Comparison of ENCODE assay signal across 8 cellular contexts in genomic region chr12:9449657-9450126, GRCh38.
DNase-seq lines count a peak whose midpoint lies in the region; ATAC-seq, FAIRE-seq and TF ChIP-seq lines count a peak whose summit lies in the region.
"Not testable (repeated sequence)": the region's sequence is repeated elsewhere in the genome, so short reads cannot be mapped to it uniquely, and the experiment has no call there.

No MANE protein-coding gene starts in this region.

- not testable (repeated sequence) for H3K9me3 ChIP-seq in CD4-positive, alpha-beta memory T cell (ENCODE audit: control insufficient read depth in 1 of 2, low read length in 2 of 2); H9 (ENCODE audit: control insufficient read depth, low read depth, low read length); MM.1S (replicated peaks; ENCODE audit: insufficient read depth, low read length); K562 (replicated peaks; ENCODE audit: control insufficient read depth, insufficient read depth, low read depth, low read length); iPS-20b (ENCODE audit: insufficient read depth, low read depth, low read length)

- no CpG with 5 or more reads among the region's 9 CpGs for WGBS in H9 (ENCODE audit: extremely low coverage, insufficient read length, low lambda C conversion rate)
- 63% methylated on average over 8 of the region's 9 CpGs for WGBS in K562 (ENCODE audit: insufficient coverage, low coverage, missing lambda C conversion rate)

- H3K27me3 ChIP-seq in CD4-positive, alpha-beta memory T cell (ENCODE audit: insufficient read depth, low read length); H9 (ENCODE audit: insufficient read depth, low read length); MM.1S (replicated peaks; ENCODE audit: insufficient read depth, low read length); K562 (ENCODE audit: control insufficient read depth in 2 of 2, insufficient read depth in 2 of 2, low read length in 2 of 2); iPS-20b (ENCODE audit: insufficient read depth, low read length): not testable (repeated sequence)

- H3K4me1 Mint-ChIP-seq in CD4-positive, alpha-beta memory T cell, result peaks cover 9 to 32% (median 22%) of the 10 kb centered on the region in 4 donors
- peaks cover 10 to 13% of the 10 kb centered on the region in 2 experiments for H3K4me1 Mint-ChIP-seq in H9
- H3K4me1 Mint-ChIP-seq in activated CD4-positive, alpha-beta memory T cell treated with anti-CD3 and anti-CD28 coated beads, Interleukin-2, amount 10 ng/mL, durations not matched to agents 7 days and 5 days, result peaks cover 27% of the 10 kb centered on the region
- H3K4me1 Mint-ChIP-seq in progenitor cell of endocrine pancreas (ENCODE audit: low read depth), result not testable (repeated sequence)

- in situ Hi-C loops in K562 (cut with MboI), result loop anchor here (25.0 kb wide), 1 partner anchor 263 kb away; no protein-coding TSS in a partner anchor

- H3K36me3 ChIP-seq in CD4-positive, alpha-beta memory T cell (ENCODE audit: insufficient read depth, low read length); MM.1S (replicated peaks; ENCODE audit: insufficient read depth, low read length); K562 (ENCODE audit: control insufficient read depth, insufficient read depth, low read length); iPS-20b (ENCODE audit: insufficient read depth, low read depth, low read length): not testable (repeated sequence)

- not testable (repeated sequence) for BruUV-seq in K562 (replicated peaks; lab: Mats Ljungman, UMichigan)

- H3K23ac ChIP-seq in H9 (ENCODE audit: insufficient read length, low read depth, low read length), result not testable (repeated sequence)

- H3K79me1 ChIP-seq in H9 (ENCODE audit: insufficient read depth, low read depth, low read length, poor library complexity, severe bottlenecking), result not testable (repeated sequence)

- not testable (repeated sequence) for H3K18ac ChIP-seq in H9 (ENCODE audit: insufficient read length, low read depth, low read length)

- not testable (repeated sequence) for H2BK12ac ChIP-seq in H9 (ENCODE audit: insufficient read length, low read depth, low read length)

- H3K4ac ChIP-seq in H9 (ENCODE audit: low read depth, low read length), result not testable (repeated sequence)

- not testable (repeated sequence) for H2BK15ac ChIP-seq in H9 (ENCODE audit: low read depth, low read length)

- not testable (repeated sequence) for H3K9ac ChIP-seq in H9 (ENCODE audit: extremely low read depth, insufficient read length, low read length); MM.1S (ENCODE audit: low read length); iPS-20b (ENCODE audit: low read depth, low read length)
- peak overlapping the region; percentile 54 to 68; a peak in 3 of 4 replicates for H3K9ac ChIP-seq in K562 (ENCODE audit: insufficient read depth in 1 of 2, low read depth in 2 of 2, low read length in 2 of 2)

- not testable (repeated sequence) for H3F3A ChIP-seq in MM.1S (ENCODE audit: insufficient read depth, low read length)

- not testable (repeated sequence) for H3K4me3 ChIP-seq in CD4-positive, alpha-beta memory T cell (ENCODE audit: low read length in 2 of 2); MM.1S (ENCODE audit: low read length)
- H3K4me3 ChIP-seq in K562, result peak overlapping the region; percentile 53
- peak overlapping the region; percentile 76; the same call in 1 of the 2 replicates for H3K4me3 ChIP-seq in iPS-20b (ENCODE audit: low read length)

- not testable (repeated sequence) for FAIRE-seq in K562 (lab: Jason Lieb, UNC)

- not testable (repeated sequence) for TF ChIP-seq EP300 in K562 (IDR thresholded peaks at IDR 0.05; ENCODE audit: low read length)

- TF ChIP-seq RAD21 in K562 (CRISPR knock-in tag; conservative IDR thresholded peaks at IDR 0.05 in 1 of 2, IDR thresholded peaks at IDR 0.05 in 1 of 2), result not testable (repeated sequence)

- H3T11ph ChIP-seq in H9 (ENCODE audit: low read length), result not testable (repeated sequence)

- not testable (repeated sequence) for H3K14ac ChIP-seq in H9 (ENCODE audit: insufficient read depth, low read length)

- not testable (repeated sequence) for H3K56ac ChIP-seq in H9 (ENCODE audit: insufficient read length, low read depth, low read length)

- not testable (repeated sequence) for H3K27ac ChIP-seq in CD4-positive, alpha-beta memory T cell (ENCODE audit: low read depth, low read length); H9 (ENCODE audit: insufficient read length, low read depth, low read length); MM.1S (ENCODE audit: low read length); iPS-20b (ENCODE audit: low read length)
- H3K27ac ChIP-seq in K562 (ENCODE audit: extremely low read depth, low read depth, low read length), result peak overlapping the region; percentile 68; the same call in 2 of the 3 replicates

- ATAC-seq in K562, result peak; percentile 24

- not testable (repeated sequence) for TF ChIP-seq CTCF in H9 (conservative IDR thresholded peaks at IDR 0.05); MM.1S (IDR thresholded peaks at IDR 0.05; ENCODE audit: low read length); K562 (IDR thresholded peaks at IDR 0.05 in 2 of 3, conservative IDR thresholded peaks at IDR 0.05 in 1 of 3; ENCODE audit: insufficient read depth in 2 of 3, low read depth in 1 of 3, low read length in 3 of 3); progenitor cell of endocrine pancreas (IDR thresholded peaks at IDR 0.05; ENCODE audit: unreplicated experiment)

- H3K9me1 ChIP-seq in K562 (ENCODE audit: control insufficient read depth, insufficient read depth, low read length), result not testable (repeated sequence)

- not testable (repeated sequence) for H2AFZ ChIP-seq in H9 (ENCODE audit: low read length); MM.1S (ENCODE audit: low read length)
- H2AFZ ChIP-seq in K562 (ENCODE audit: low read depth, low read length), result peak overlapping the region; percentile 85

- H3K9me3 Mint-ChIP-seq in CD4-positive, alpha-beta memory T cell; H9; activated CD4-positive, alpha-beta memory T cell treated with anti-CD3 and anti-CD28 coated beads, Interleukin-2, amount 10 ng/mL, durations not matched to agents 7 days and 5 days; progenitor cell of endocrine pancreas (ENCODE audit: low read depth): not testable (repeated sequence)

- peak overlapping the region; percentile 52 to 100 (median 86) for H3K4me3 Mint-ChIP-seq in CD4-positive, alpha-beta memory T cell
- H3K4me3 Mint-ChIP-seq in H9 (peak overlapping the region; percentile 6 to 66; a peak in 4 of 5 replicates), progenitor cell of endocrine pancreas (ENCODE audit: low read depth) (peak overlapping the region; percentile 53)
- H3K4me3 Mint-ChIP-seq in activated CD4-positive, alpha-beta memory T cell treated with anti-CD3 and anti-CD28 coated beads, Interleukin-2, amount 10 ng/mL, durations not matched to agents 7 days and 5 days, result peak overlapping the region; percentile 97

- not testable (repeated sequence) for H4K5ac ChIP-seq in H9 (ENCODE audit: insufficient read length, low read depth, low read length)

- not testable (repeated sequence) for H2BK20ac ChIP-seq in H9 (ENCODE audit: low read depth, low read length, poor library complexity, severe bottlenecking)

- H3K9me2 ChIP-seq in MM.1S (replicated peaks; ENCODE audit: insufficient read depth, low read length), result not testable (repeated sequence)

- not testable (repeated sequence) for H3K23me2 ChIP-seq in H9 (ENCODE audit: insufficient read length, low read depth, low read length, poor library complexity, severe bottlenecking)

- not testable (repeated sequence) for H3K36me3 Mint-ChIP-seq in CD4-positive, alpha-beta memory T cell; H9 (ENCODE audit: insufficient read depth in 1 of 3, low read depth in 3 of 3); progenitor cell of endocrine pancreas (ENCODE audit: insufficient read depth)
- H3K36me3 Mint-ChIP-seq in activated CD4-positive, alpha-beta memory T cell treated with anti-CD3 and anti-CD28 coated beads, Interleukin-2, amount 10 ng/mL, durations not matched to agents 7 days and 5 days (ENCODE audit: low read depth), result peaks cover 15% of the 10 kb centered on the region

- not testable (repeated sequence) for H3K27me3 Mint-ChIP-seq in CD4-positive, alpha-beta memory T cell; H9 (ENCODE audit: low read depth); activated CD4-positive, alpha-beta memory T cell treated with anti-CD3 and anti-CD28 coated beads, Interleukin-2, amount 10 ng/mL, durations not matched to agents 7 days and 5 days; progenitor cell of endocrine pancreas

- DNase-seq in CD4-positive, alpha-beta memory T cell; progenitor cell of endocrine pancreas (ENCODE audit: low spot score, unreplicated experiment): not testable (repeated sequence)
- DNase-seq in H9, result peak; percentile 31
- DNase-seq in MM.1S, result peak; percentile 5
- DNase-seq in RPMI8226, result peak; percentile 4
- peak; percentile 19 for DNase-seq in activated CD4-positive, alpha-beta memory T cell treated with anti-CD3 and anti-CD28 coated beads, Interleukin-2, amount 10 ng/mL, durations not matched to agents 7 days and 5 days
- DNase-seq in K562 (ENCODE audit: extremely low read depth in 1 of 4, low spot score in 3 of 4), result peak in 2 of 4 experiments; percentile 4 to 37

- intact Hi-C loops in CD4-positive, alpha-beta memory T cell (cut with micrococcal nuclease); K562 (cut with micrococcal nuclease): not testable (repeated sequence)

- POLR2A ChIA-PET in CD4-positive, alpha-beta memory T cell (lab: Charles Lee; ENCODE audit: partially characterized antibody), result interaction anchor here (0.9 to 2.6 kb wide), 3 partner anchors 161 to 201 kb away, joined by 3 to 7 read pairs (median 4); no protein-coding TSS in a partner anchor
- POLR2A ChIA-PET in activated CD4-positive, alpha-beta memory T cell treated with anti-CD3 and anti-CD28 coated beads, Interleukin-2, amount 10 ng/mL, durations not matched to agents 7 days and 5 days (lab: Charles Lee), result interaction anchor here (0.7 to 2.9 kb wide), 9 partner anchors 85 to 418 kb away, joined by 3 to 19 read pairs (median 3); partner anchors contain the start of gene CLEC2D
- POLR2A ChIA-PET in K562 (lab: Yijun Ruan, JAX), result interaction anchor here (0.7 to 1.1 kb wide), 2 partner anchors 257 to 280 kb away, joined by 3 read pairs; no protein-coding TSS in a partner anchor

- not testable (repeated sequence) for H2BK5ac ChIP-seq in H9 (ENCODE audit: insufficient read length, low read length)

- H3K4me2 ChIP-seq in H9 (ENCODE audit: insufficient read depth, insufficient read length, low read length) (peak overlapping the region; percentile 28), K562 (ENCODE audit: insufficient read depth, low read length) (peak overlapping the region; percentile 73)
- H3K4me2 ChIP-seq in MM.1S (ENCODE audit: low read depth, low read length), result not testable (repeated sequence)

- H3K79me2 ChIP-seq in H9 (ENCODE audit: insufficient read depth, low read length), result not testable (repeated sequence)
- H3K79me2 ChIP-seq in MM.1S (ENCODE audit: low read length), result peaks cover 19% of the 10 kb centered on the region
- peaks cover 14% of the 10 kb centered on the region for H3K79me2 ChIP-seq in K562 (ENCODE audit: control insufficient read depth, insufficient read depth, low read length)

- not testable (repeated sequence) for H2AK5ac ChIP-seq in H9 (ENCODE audit: insufficient read length, low read length)

- not testable (repeated sequence) for H4K20me1 ChIP-seq in H9 (ENCODE audit: control insufficient read depth, insufficient read depth, insufficient read length); MM.1S (ENCODE audit: insufficient read depth, low read length); K562 (replicated peaks; ENCODE audit: control insufficient read depth, insufficient read depth, low read length)

- not testable (repeated sequence) for H2BK120ac ChIP-seq in H9 (ENCODE audit: low read depth, low read length, poor library complexity, severe bottlenecking)

- peak overlapping the region in 3 of 7 donors; percentile 47 to 83 (median 58) for H3K27ac Mint-ChIP-seq in CD4-positive, alpha-beta memory T cell
- not testable (repeated sequence) for H3K27ac Mint-ChIP-seq in H9, progenitor cell of endocrine pancreas
- peak overlapping the region; percentile 45 for H3K27ac Mint-ChIP-seq in activated CD4-positive, alpha-beta memory T cell treated with anti-CD3 and anti-CD28 coated beads, Interleukin-2, amount 10 ng/mL, durations not matched to agents 7 days and 5 days

- CTCF ChIA-PET in CD4-positive, alpha-beta memory T cell (lab: Charles Lee; ENCODE audit: partially characterized antibody), result interaction anchor here (1.3 to 1.6 kb wide), 3 partner anchors 118 to 301 kb away, joined by 3 to 5 read pairs (median 4); no protein-coding TSS in a partner anchor
- CTCF ChIA-PET in activated CD4-positive, alpha-beta memory T cell treated with anti-CD3 and anti-CD28 coated beads, Interleukin-2, amount 10 ng/mL, durations not matched to agents 7 days and 5 days (lab: Charles Lee), result interaction anchor here (0.7 to 2.2 kb wide), 6 partner anchors 19 to 301 kb away, joined by 3 to 10 read pairs (median 3); no protein-coding TSS in a partner anchor
- CTCF ChIA-PET in K562 (lab: Yijun Ruan, JAX; ENCODE audit: low intra/inter-chr PET ratio), result not testable (repeated sequence)

- H4K91ac ChIP-seq in H9 (ENCODE audit: insufficient read length, low read depth, low read length), result not testable (repeated sequence)

- not testable (repeated sequence) for TF ChIP-seq POLR2A in K562 (conservative IDR thresholded peaks at IDR 0.05)

- not testable (repeated sequence) for H3K4me1 ChIP-seq in CD4-positive, alpha-beta memory T cell (ENCODE audit: insufficient read depth, low read length); H9 (ENCODE audit: insufficient read depth, low read length); MM.1S (ENCODE audit: low read length); K562 (replicated peaks in 1 of 2; ENCODE audit: control insufficient read depth in 2 of 2, insufficient read depth in 2 of 2, low read length in 2 of 2); iPS-20b (ENCODE audit: insufficient read depth, low read length)

- not testable (repeated sequence) for H4K8ac ChIP-seq in H9 (replicated peaks; ENCODE audit: insufficient read length, low read depth, low read length)

Comparison
In these comparisons a context has a peak if more than half of its experiments do, and no peak if none do; other contexts are left out.
1. H3K4me3 Mint-ChIP-seq: peak in every context shown above with its lines; median percentile 97 in activated CD4-positive, alpha-beta memory T cell treated with anti-CD3 and anti-CD28 coated beads, Interleukin-2, amount 10 ng/mL, durations not matched to agents 7 days and 5 days; 86 in CD4-positive, alpha-beta memory T cell; 53 in progenitor cell of endocrine pancreas; 36 in H9.